In genomic region chr19:55384576-55385235, GRCh38 we compare ENCODE assay signal across 8 cellular contexts. TPM values are rescaled to one million over a fixed set of nuclear protein-coding genes. Genes with fewer than 3 reads are reported as not detected.
A peak's percentile ranks its signal among the peaks of the same experiment; 100 is the strongest.
DNase-seq lines count a peak whose midpoint lies in the region; ATAC-seq, FAIRE-seq and TF ChIP-seq lines count a peak whose summit lies in the region.

No MANE protein-coding gene starts in this region.

- 27 to 34% methylated on average over 27 of the region's 27 CpGs for WGBS in pancreas, 2 donors

- DNase-seq in activated T-cell treated with anti-CD3 and anti-CD28 coated beads for 48 hours (ENCODE audit: low read depth) = peak; percentile 25
- no peak for DNase-seq in activated T-cell treated with anti-CD3 and anti-CD28 coated beads for 4 hours
- DNase-seq in MV-4-11 (lab: John Stamatoyannopoulos, UW) = peak; percentile 46
- DNase-seq in activated CD4-positive, alpha-beta T cell treated with anti-CD3 and anti-CD28 coated beads, Interleukin-2, amount 10 ng/mL, durations not matched to agents 7 days and 5 days = peak; percentile 40
- DNase-seq in fibroblast of pulmonary artery (ENCODE audit: low read depth) = no peak
- DNase-seq in pancreas = peak in 1 of 6 donors; percentile 47
- no peak for DNase-seq in activated gamma-delta T cell (lab: John Stamatoyannopoulos, UW)

- TF ChIP-seq CTCF in fibroblast of pulmonary artery (IDR thresholded peaks at IDR 0.05; ENCODE audit: low read length, missing control alignments) (no peak), pancreas (IDR thresholded peaks at IDR 0.05) (no peak)

- H3K27me3 Mint-ChIP-seq in activated CD4-positive, alpha-beta T cell treated with anti-CD3 and anti-CD28 coated beads, Interleukin-2, amount 10 ng/mL, durations not matched to agents 7 days and 5 days = no peaks in the 10 kb centered on the region

- ATAC-seq in pancreas (peak; percentile 2 to 12 (median 8)), GM18511 (IDR thresholded peaks at IDR 0.05; ENCODE audit: unreplicated experiment) (no peak)

- POLR2A ChIA-PET in activated CD4-positive, alpha-beta T cell treated with anti-CD3 and anti-CD28 coated beads, Interleukin-2, amount 10 ng/mL, durations not matched to agents 7 days and 5 days (lab: Charles Lee) = interaction anchor here (0.6 to 2.6 kb wide), 3 partner anchors 23 to 243 kb away, joined by 3 to 12 read pairs (median 5); partner anchors contain the start of genes PPP6R1 and UBE2S

- H3K27ac Mint-ChIP-seq in activated CD4-positive, alpha-beta T cell treated with anti-CD3 and anti-CD28 coated beads, Interleukin-2, amount 10 ng/mL, durations not matched to agents 7 days and 5 days = peak overlapping the region; percentile 96

- H3K27me3 ChIP-seq in pancreas = no peaks in the 10 kb centered on the region

- H3K9me3 ChIP-seq in pancreas = no peaks in the 10 kb centered on the region

- CTCF ChIA-PET in activated CD4-positive, alpha-beta T cell treated with anti-CD3 and anti-CD28 coated beads, Interleukin-2, amount 10 ng/mL, durations not matched to agents 7 days and 5 days (lab: Charles Lee) = interaction anchor here (0.7 to 2.0 kb wide), 12 partner anchors 9 to 269 kb away, joined by 3 to 5 read pairs (median 4); no protein-coding TSS in a partner anchor

- H3K4me1 ChIP-seq in pancreas = peaks cover 10 to 28% (median 17%) of the 10 kb centered on the region in 3 donors

- H3K36me3 Mint-ChIP-seq in activated CD4-positive, alpha-beta T cell treated with anti-CD3 and anti-CD28 coated beads, Interleukin-2, amount 10 ng/mL, durations not matched to agents 7 days and 5 days (ENCODE audit: low read depth) = peaks cover 50% of the 10 kb centered on the region

- H3K4me1 Mint-ChIP-seq in activated CD4-positive, alpha-beta T cell treated with anti-CD3 and anti-CD28 coated beads, Interleukin-2, amount 10 ng/mL, durations not matched to agents 7 days and 5 days = peaks cover 57% of the 10 kb centered on the region

- H3K4me3 Mint-ChIP-seq in activated CD4-positive, alpha-beta T cell treated with anti-CD3 and anti-CD28 coated beads, Interleukin-2, amount 10 ng/mL, durations not matched to agents 7 days and 5 days = peak overlapping the region; percentile 99

- H3K36me3 ChIP-seq in pancreas = peaks cover 0 to 16% (median 11%) of the 10 kb centered on the region in 3 donors

- H3K27ac ChIP-seq in pancreas = peak overlapping the region; percentile 74 to 97 (median 90)

- no peak for FAIRE-seq in pancreas (lab: Jason Lieb, UNC)

- H3K9me3 Mint-ChIP-seq in activated CD4-positive, alpha-beta T cell treated with anti-CD3 and anti-CD28 coated beads, Interleukin-2, amount 10 ng/mL, durations not matched to agents 7 days and 5 days = no peaks in the 10 kb centered on the region

- intact Hi-C loops in pancreas (cut with DNase I) = loop anchor here in 1 of 3 donors (10.0 kb wide), 1 partner anchor 90 kb away; no protein-coding TSS in a partner anchor

- H3K4me3 ChIP-seq in fibroblast of pulmonary artery (replicated peaks; ENCODE audit: low read depth, low read length) (peak overlapping the region; percentile 99), pancreas (peak overlapping the region; percentile 28 to 92 (median 54))

RNA-seq across cellular contexts. Expression of gene TMEM238, which starts 0.6 kb away (rescaled TPM):
- 10 to 100 TPM; 20.6 to 29.8 TPM for total RNA-seq in activated CD4-positive, alpha-beta T cell treated with anti-CD3 and anti-CD28 coated beads, Interleukin-2, amount 10 ng/mL, durations not matched to agents 7 days and 5 days
- total RNA-seq in pancreas = 10 to 100 TPM; 14.7 to 32.7 (median 21.3) TPM
- under 1 TPM; 0.42 TPM for polyA plus RNA-seq in pancreas

RNA-seq across cellular contexts. Expression of gene RPL28, which starts 1.0 kb away (rescaled TPM):
- 1,000 to 10,000 TPM; 3,109 to 3,457 TPM for total RNA-seq in activated CD4-positive, alpha-beta T cell treated with anti-CD3 and anti-CD28 coated beads, Interleukin-2, amount 10 ng/mL, durations not matched to agents 7 days and 5 days
- total RNA-seq in pancreas = 1,000 to 10,000 TPM in 1 of 6 donors, 100 to 1,000 TPM in 5; 420 to 1,198 (median 819) TPM
- polyA plus RNA-seq in pancreas = 1,000 to 10,000 TPM in 1 of 2 donors, 100 to 1,000 TPM in 1; 738 to 1,109 TPM

RNA-seq across cellular contexts. Expression of gene TMEM190, which starts 8.1 kb away (rescaled TPM):
- not detected for total RNA-seq in activated CD4-positive, alpha-beta T cell treated with anti-CD3 and anti-CD28 coated beads, Interleukin-2, amount 10 ng/mL, durations not matched to agents 7 days and 5 days
- not detected for total RNA-seq in pancreas
- polyA plus RNA-seq in pancreas = under 1 TPM in 1 of 2 donors, not detected in 1; 0.45 TPM

RNA-seq across cellular contexts. Expression of gene IL11, which starts 14.4 kb away (rescaled TPM):
- total RNA-seq in activated CD4-positive, alpha-beta T cell treated with anti-CD3 and anti-CD28 coated beads, Interleukin-2, amount 10 ng/mL, durations not matched to agents 7 days and 5 days = under 1 TPM; 0.27 TPM
- total RNA-seq in pancreas = under 1 TPM in 3 of 6 donors, not detected in 3; 0.20 to 0.41 (median 0.37) TPM
- under 1 TPM; 0.16 to 0.19 TPM for polyA plus RNA-seq in pancreas

RNA-seq across cellular contexts. Expression of gene GARIN5B, which starts 21.6 kb away (rescaled TPM):
- total RNA-seq in activated CD4-positive, alpha-beta T cell treated with anti-CD3 and anti-CD28 coated beads, Interleukin-2, amount 10 ng/mL, durations not matched to agents 7 days and 5 days = not detected
- not detected for total RNA-seq in pancreas
- not detected for polyA plus RNA-seq in pancreas

Comparison
In these comparisons a context has a peak if more than half of its experiments do, and no peak if none do; other contexts are left out.
1. DNase-seq: peak in activated T-cell treated with anti-CD3 and anti-CD28 coated beads for 48 hours (single experiment), MV-4-11 (single experiment) and activated CD4-positive, alpha-beta T cell treated with anti-CD3 and anti-CD28 coated beads, Interleukin-2, amount 10 ng/mL, durations not matched to agents 7 days and 5 days (single experiment); none in activated T-cell treated with anti-CD3 and anti-CD28 coated beads for 4 hours (single experiment), fibroblast of pulmonary artery (single experiment) and activated gamma-delta T cell (single experiment).